ENCODE assay signal across 8 cellular contexts in genomic region chr3:155870945-155871745, GRCh38. TPM values are rescaled to one million over a fixed set of nuclear protein-coding genes. Genes with fewer than 3 reads are reported as not detected.
A peak's percentile ranks its signal among the peaks of the same experiment; 100 is the strongest.
DNase-seq lines count a peak whose midpoint lies in the region; ATAC-seq and TF ChIP-seq lines count a peak whose summit lies in the region.

No MANE protein-coding gene starts in this region.

- TF ChIP-seq CTCF in Calu3 (IDR thresholded peaks at IDR 0.05; ENCODE audit: unreplicated experiment) (no peak), astrocyte of the spinal cord (IDR thresholded peaks at IDR 0.05; ENCODE audit: low read depth, low read length) (no peak)

- peak overlapping the region; percentile 82 for H3K4me3 ChIP-seq in astrocyte of the spinal cord (ENCODE audit: low read depth, low read length)
- H3K4me3 ChIP-seq in iPS-15b (ENCODE audit: low read depth, low read length) = peak overlapping the region; percentile 81
- peak overlapping the region; percentile 79 to 89 (median 79) for H3K4me3 ChIP-seq in skeletal muscle tissue (ENCODE audit: low read length in 3 of 3)

- H3K4me3 Mint-ChIP-seq in Calu3 (ENCODE audit: low read depth, unreplicated experiment) = peak overlapping the region; percentile 97

- H3K4me1 Mint-ChIP-seq in Calu3 (ENCODE audit: low read depth, unreplicated experiment) = peaks cover 46% of the 10 kb centered on the region

- no peaks in the 10 kb centered on the region for H3K27me3 ChIP-seq in iPS-15b (ENCODE audit: control insufficient read depth, insufficient read depth, low read length)
- H3K27me3 ChIP-seq in skeletal muscle tissue (ENCODE audit: control insufficient read depth in 3 of 3, insufficient read depth in 3 of 3, low read length in 3 of 3) = no peaks in the 10 kb centered on the region

- H3K9me3 Mint-ChIP-seq in Calu3 (ENCODE audit: low read depth, unreplicated experiment) = no peaks in the 10 kb centered on the region

- H3K27ac Mint-ChIP-seq in Calu3 (ENCODE audit: unreplicated experiment) = peak overlapping the region; percentile 86

- intact Hi-C loops in Calu3 (cut with micrococcal nuclease; ENCODE audit: unreplicated experiment) = loop anchor here (5.0 kb wide), 2 partner anchors 129 to 314 kb away; no protein-coding TSS in a partner anchor

- BruUV-seq in Calu3 (replicated peaks; lab: Mats Ljungman, UMichigan) = no TSS peak

- H3K36me3 ChIP-seq in iPS-15b (ENCODE audit: control insufficient read depth, insufficient read depth, low read length) = no peaks in the 10 kb centered on the region
- no peaks in the 10 kb centered on the region for H3K36me3 ChIP-seq in skeletal muscle tissue (ENCODE audit: control insufficient read depth in 3 of 3, insufficient read depth in 3 of 3, low read length in 3 of 3)

- H3K9me3 ChIP-seq in iPS-15b (ENCODE audit: control insufficient read depth, insufficient read depth, low read length) (no peaks in the 10 kb centered on the region), skeletal muscle tissue (ENCODE audit: control insufficient read depth in 3 of 3, low read length in 3 of 3) (no peaks in the 10 kb centered on the region)

- peak overlapping the region; percentile 77 for H3K9ac ChIP-seq in iPS-15b (ENCODE audit: low read depth, low read length)
- H3K9ac ChIP-seq in skeletal muscle tissue (ENCODE audit: low read depth in 1 of 3, low read length in 3 of 3) = peak overlapping the region; percentile 79 to 88 (median 87)

- H3K4me1 ChIP-seq in iPS-15b (ENCODE audit: control insufficient read depth, insufficient read depth, low read length) = no peaks in the 10 kb centered on the region
- H3K4me1 ChIP-seq in skeletal muscle tissue (ENCODE audit: control insufficient read depth in 3 of 3, insufficient read depth in 3 of 3, low read length in 3 of 3) = peaks cover 10 to 26% (median 17%) of the 10 kb centered on the region in 3 donors

- H3K27me3 Mint-ChIP-seq in Calu3 (ENCODE audit: unreplicated experiment) = no peaks in the 10 kb centered on the region

- DNase-seq in Calu3 (peak; percentile 70), T-helper 9 cell (peak; percentile 24), astrocyte of the spinal cord (ENCODE audit: low read depth, low spot score) (no peak), GF-D8 (lab: John Stamatoyannopoulos, UW) (no peak)

- in situ Hi-C loops in astrocyte of the spinal cord (cut with HindIII; ENCODE audit: low sequenced_read_pairs) = no loop called here

- ATAC-seq in GM19467 (IDR thresholded peaks at IDR 0.05; ENCODE audit: unreplicated experiment) = peak; percentile 19
- ATAC-seq in HG03571 (IDR thresholded peaks at IDR 0.05; ENCODE audit: unreplicated experiment) = peak; percentile 24

- H3K27ac ChIP-seq in skeletal muscle tissue (ENCODE audit: low read depth, low read length) = peak overlapping the region; percentile 86

- H3K36me3 Mint-ChIP-seq in Calu3 (ENCODE audit: insufficient read depth, unreplicated experiment) = peaks cover 39% of the 10 kb centered on the region

- CTCF ChIA-PET in Calu3 (lab: Charles Lee) = interaction anchor here (0.5 to 3.4 kb wide), 4 partner anchors 10 to 65 kb away, joined by 4 to 16 read pairs (median 8); partner anchors contain the start of genes C3orf33 and SLC33A1

RNA-seq across cellular contexts. Expression of gene GMPS, which starts 0.7 kb away (rescaled TPM):
- total RNA-seq in Calu3 (2022) (171 and 194 TPM in 2 replicates), skeletal muscle tissue (16.2 TPM)

RNA-seq across cellular contexts. Expression of gene SLC33A1, which starts 16.9 kb away (rescaled TPM):
- total RNA-seq in Calu3 (2022) (61.6 and 72.0 TPM in 2 replicates), skeletal muscle tissue (19.8 TPM)

Comparison
In these comparisons a context has a peak if more than half of its experiments do, and no peak if none do; other contexts are left out.
1. DNase-seq: peak in Calu3 (single experiment) and T-helper 9 cell (single experiment); none in astrocyte of the spinal cord (single experiment) and GF-D8 (single experiment).
2. RNA of gene GMPS, which starts 0.7 kb away (total RNA-seq): 171 to 194 TPM in Calu3; 16.2 TPM in skeletal muscle tissue (single experiment); every median in the first group is over 10 times any median in the second.
3. Peak in every context shown above with its lines, with median percentiles within 50 percentile points of each other: H3K4me3 ChIP-seq.